7 cellular contexts compared by ENCODE assay signal in genomic region chr12:48998497-48999353, GRCh38. TPM values are rescaled to one million over a fixed set of nuclear protein-coding genes. Genes with fewer than 3 reads are reported as not detected.
A peak's percentile ranks its signal among the peaks of the same experiment; 100 is the strongest.
DNase-seq lines count a peak whose midpoint lies in the region; ATAC-seq, FAIRE-seq and TF ChIP-seq lines count a peak whose summit lies in the region.
"Had no signal": no experiment of that assay in that cellular context is flagged by ENCODE, and none has a peak within 500 bp of the region (broad histone marks: within the 10 kb centered on the region; RNA-seq: fewer than 3 reads in every experiment).

No MANE protein-coding gene starts in this region.

- no peaks in the 10 kb centered on the region for H3K36me3 ChIP-seq in Panc1 (ENCODE audit: control insufficient read depth, insufficient read depth, low read length)

- no peaks in the 10 kb centered on the region for H3K9me3 Mint-ChIP-seq in stimulated activated naive B cell treated with anti-CD40 and anti-IgM and Interleukin-4, amounts not matched to agents 10 μg/mL and 1 μg/mL and 100 μg/mL, for 72 hours

- no peak for FAIRE-seq in H54 (lab: Jason Lieb, UNC)

- in situ Hi-C loops in Panc1 (cut with HindIII; ENCODE audit: low pct_unique_long_range_greater_than_20kb, low sequenced_read_pairs), result no loop called here

- CTCF ChIA-PET in Panc1 (lab: Charles Lee), result interaction anchor here (1.1 to 1.9 kb wide), 2 partner anchors 11 to 16 kb away, joined by 4 to 11 read pairs; no protein-coding TSS in a partner anchor

- peaks cover 28 to 34% of the 10 kb centered on the region in 2 donors for H3K36me3 Mint-ChIP-seq in stimulated activated naive B cell treated with anti-CD40 and anti-IgM and Interleukin-4, amounts not matched to agents 10 μg/mL and 1 μg/mL and 100 μg/mL, for 72 hours

- ATAC-seq in GM19452 (IDR thresholded peaks at IDR 0.05; ENCODE audit: unreplicated experiment) (peak; percentile 23), Panc1 (peak; percentile 48), HG03025 (IDR thresholded peaks at IDR 0.05; ENCODE audit: low FRiP score, unreplicated experiment) (no peak)
- peak in 1 of 2 donors; percentile 23 for ATAC-seq in stimulated activated naive B cell treated with anti-CD40 and anti-IgM and Interleukin-4, amounts not matched to agents 10 μg/mL and 1 μg/mL and 100 μg/mL, for 72 hours (replicated peaks)

- no peaks in the 10 kb centered on the region for H3K27me3 ChIP-seq in Panc1 (ENCODE audit: control insufficient read depth, insufficient read depth, low read length)

- intact Hi-C loops in Panc1 (cut with micrococcal nuclease; ENCODE audit: unreplicated experiment), result no loop called here

- H3K9me3 ChIP-seq in Panc1 (ENCODE audit: control insufficient read depth, insufficient read depth, low read depth, low read length), result no peaks in the 10 kb centered on the region
- H3K9me3 ChIP-seq: adrenal gland had no signal

- TF ChIP-seq CTCF in Panc1 (IDR thresholded peaks at IDR 0.05) (no peak), fibroblast of pulmonary artery (IDR thresholded peaks at IDR 0.05; ENCODE audit: low read length, missing control alignments) (no peak)

- peak overlapping the region; percentile 77 for H3K4me3 Mint-ChIP-seq in stimulated activated naive B cell treated with anti-CD40 and anti-IgM and Interleukin-4, amounts not matched to agents 10 μg/mL and 1 μg/mL and 100 μg/mL, for 72 hours

- peaks cover 12% of the 10 kb centered on the region for H3K4me1 ChIP-seq in Panc1 (ENCODE audit: control insufficient read depth, insufficient read depth, low read length)

- POLR2A ChIA-PET in Panc1 (lab: Charles Lee), result no interaction called here

- TF ChIP-seq POLR2A in H54 (IDR thresholded peaks at IDR 0.05; ENCODE audit: low read depth, low read length), result no peak

- DNase-seq in Panc1 (ENCODE audit: low read depth, low spot score) (no peak), fibroblast of pulmonary artery (ENCODE audit: low read depth) (no peak), H54 (ENCODE audit: insufficient read length, low spot score) (no peak)
- peak; percentile 16 for DNase-seq in stimulated activated naive B cell treated with anti-CD40 and anti-IgM and Interleukin-4, amounts not matched to agents 10 μg/mL and 1 μg/mL and 100 μg/mL, for 72 hours

- peak overlapping the region; percentile 57 for H3K27ac Mint-ChIP-seq in stimulated activated naive B cell treated with anti-CD40 and anti-IgM and Interleukin-4, amounts not matched to agents 10 μg/mL and 1 μg/mL and 100 μg/mL, for 72 hours

- BruUV-seq in Panc1 (replicated peaks; lab: Mats Ljungman, UMichigan), result no TSS peak

- peak overlapping the region; percentile 49 to 71 for H3K4me3 ChIP-seq in Panc1 (ENCODE audit: low read depth in 2 of 2, low read length in 2 of 2)
- peak overlapping the region; percentile 27 for H3K4me3 ChIP-seq in fibroblast of pulmonary artery (replicated peaks; ENCODE audit: low read depth, low read length)

- peaks cover 34 to 54% of the 10 kb centered on the region in 2 donors for H3K4me1 Mint-ChIP-seq in stimulated activated naive B cell treated with anti-CD40 and anti-IgM and Interleukin-4, amounts not matched to agents 10 μg/mL and 1 μg/mL and 100 μg/mL, for 72 hours

- peaks cover 25 to 40% of the 10 kb centered on the region in 2 donors for H3K27me3 Mint-ChIP-seq in stimulated activated naive B cell treated with anti-CD40 and anti-IgM and Interleukin-4, amounts not matched to agents 10 μg/mL and 1 μg/mL and 100 μg/mL, for 72 hours

- H3K27ac ChIP-seq in Panc1 (ENCODE audit: low read length), result peak overlapping the region; percentile 31; the same call in 1 of the 2 replicates

RNA-seq across cellular contexts. Expression of gene DDN, which starts 0.5 kb away (rescaled TPM):
- 0.51 TPM for total RNA-seq in Panc1 (2021; ENCODE audit: unreplicated experiment)
- polyA plus RNA-seq in Panc1 (2012; ENCODE audit: insufficient read length), result 0.30 TPM

RNA-seq across cellular contexts. Expression of gene PRKAG1, which starts 19.9 kb away (rescaled TPM):
- total RNA-seq in Panc1 (2021; ENCODE audit: unreplicated experiment), result 57.3 TPM
- polyA plus RNA-seq in Panc1 (2012; ENCODE audit: insufficient read length), result 55.5 TPM

RNA-seq across cellular contexts. Expression of gene WNT1, which starts 20.6 kb away (rescaled TPM):
- not detected for total RNA-seq in Panc1 (2021; ENCODE audit: unreplicated experiment)
- polyA plus RNA-seq in Panc1 (2012; ENCODE audit: insufficient read length), result not detected
- total RNA-seq: adrenal gland had no signal
- polyA plus RNA-seq: adrenal gland had no signal

RNA-seq across cellular contexts. Expression of gene WNT10B, which starts 27.2 kb away (rescaled TPM):
- total RNA-seq in Panc1 (2021; ENCODE audit: unreplicated experiment), result 2.3 TPM
- polyA plus RNA-seq in Panc1 (2012; ENCODE audit: insufficient read length), result 3.1 TPM

RNA-seq across cellular contexts. Expression of gene ARF3, which starts 41.4 kb away (rescaled TPM):
- 224 TPM for total RNA-seq in Panc1 (2021; ENCODE audit: unreplicated experiment)
- 210 TPM for polyA plus RNA-seq in Panc1 (2012; ENCODE audit: insufficient read length)
